In the genomic region with DNA sequence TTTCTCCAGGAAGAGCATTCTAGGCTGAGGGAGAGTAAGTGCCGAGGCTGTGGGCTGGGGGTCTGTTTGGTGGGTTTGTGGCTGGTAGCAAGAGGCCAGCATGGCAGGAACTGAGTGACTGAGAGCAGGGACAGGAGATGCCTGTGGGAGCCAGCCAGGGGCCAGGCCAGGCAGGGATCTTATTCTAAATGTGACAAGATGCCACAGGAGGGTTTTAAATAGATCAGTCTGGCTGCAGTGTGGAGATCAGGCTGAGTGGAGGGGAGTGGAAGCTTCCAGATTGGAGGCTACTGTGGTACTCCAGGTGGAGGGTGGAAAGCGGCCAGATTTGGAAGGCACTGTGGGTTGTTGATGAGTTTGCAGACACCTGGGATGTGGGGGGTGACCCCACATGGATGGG, we compare ENCODE assay signal across 3 cellular contexts. TPM values are rescaled to one million over a fixed set of nuclear protein-coding genes. Genes with fewer than 3 reads are reported as not detected.
"Had no signal": no experiment of that assay in that cellular context is flagged by ENCODE, and none has a peak within 500 bp of the region (broad histone marks: within the 10 kb centered on the region; RNA-seq: fewer than 3 reads in every experiment).

No MANE protein-coding gene starts in this region.

RNA-seq across cellular contexts. Expression of a gene that starts 28.9 kb away (rescaled TPM):
- total RNA-seq: MCF 10A, OCI-LY7, PC-9 had no signal
